1 cellular context compared by ENCODE assay signal in the genomic region with DNA sequence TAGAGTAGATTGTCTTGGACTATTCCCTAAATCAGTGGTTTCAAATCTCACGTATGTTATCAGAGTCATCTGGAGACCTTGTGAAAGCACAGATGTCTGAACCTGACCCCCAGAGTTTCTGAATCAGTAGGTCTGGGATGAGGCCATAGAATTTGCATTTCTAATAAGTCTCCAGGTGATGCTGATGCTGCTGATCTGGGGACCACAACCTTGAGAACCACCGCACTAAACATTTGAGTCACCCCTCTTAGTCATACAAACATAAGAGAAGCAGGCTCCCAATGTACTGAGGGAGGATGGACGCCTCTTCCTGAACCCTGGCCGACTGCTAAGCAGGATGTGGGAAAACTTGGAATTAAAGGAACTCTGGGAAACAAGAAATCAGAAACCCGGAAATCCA.
TF ChIP-seq lines count a peak whose summit lies in the region.

No MANE protein-coding gene starts in this region.

TF ChIP-seq in WTC11, 78 proteins besides CTCF, POLR2A, EP300 and RAD21 (continued from another document):
- TF ChIP-seq, protein P1, sequence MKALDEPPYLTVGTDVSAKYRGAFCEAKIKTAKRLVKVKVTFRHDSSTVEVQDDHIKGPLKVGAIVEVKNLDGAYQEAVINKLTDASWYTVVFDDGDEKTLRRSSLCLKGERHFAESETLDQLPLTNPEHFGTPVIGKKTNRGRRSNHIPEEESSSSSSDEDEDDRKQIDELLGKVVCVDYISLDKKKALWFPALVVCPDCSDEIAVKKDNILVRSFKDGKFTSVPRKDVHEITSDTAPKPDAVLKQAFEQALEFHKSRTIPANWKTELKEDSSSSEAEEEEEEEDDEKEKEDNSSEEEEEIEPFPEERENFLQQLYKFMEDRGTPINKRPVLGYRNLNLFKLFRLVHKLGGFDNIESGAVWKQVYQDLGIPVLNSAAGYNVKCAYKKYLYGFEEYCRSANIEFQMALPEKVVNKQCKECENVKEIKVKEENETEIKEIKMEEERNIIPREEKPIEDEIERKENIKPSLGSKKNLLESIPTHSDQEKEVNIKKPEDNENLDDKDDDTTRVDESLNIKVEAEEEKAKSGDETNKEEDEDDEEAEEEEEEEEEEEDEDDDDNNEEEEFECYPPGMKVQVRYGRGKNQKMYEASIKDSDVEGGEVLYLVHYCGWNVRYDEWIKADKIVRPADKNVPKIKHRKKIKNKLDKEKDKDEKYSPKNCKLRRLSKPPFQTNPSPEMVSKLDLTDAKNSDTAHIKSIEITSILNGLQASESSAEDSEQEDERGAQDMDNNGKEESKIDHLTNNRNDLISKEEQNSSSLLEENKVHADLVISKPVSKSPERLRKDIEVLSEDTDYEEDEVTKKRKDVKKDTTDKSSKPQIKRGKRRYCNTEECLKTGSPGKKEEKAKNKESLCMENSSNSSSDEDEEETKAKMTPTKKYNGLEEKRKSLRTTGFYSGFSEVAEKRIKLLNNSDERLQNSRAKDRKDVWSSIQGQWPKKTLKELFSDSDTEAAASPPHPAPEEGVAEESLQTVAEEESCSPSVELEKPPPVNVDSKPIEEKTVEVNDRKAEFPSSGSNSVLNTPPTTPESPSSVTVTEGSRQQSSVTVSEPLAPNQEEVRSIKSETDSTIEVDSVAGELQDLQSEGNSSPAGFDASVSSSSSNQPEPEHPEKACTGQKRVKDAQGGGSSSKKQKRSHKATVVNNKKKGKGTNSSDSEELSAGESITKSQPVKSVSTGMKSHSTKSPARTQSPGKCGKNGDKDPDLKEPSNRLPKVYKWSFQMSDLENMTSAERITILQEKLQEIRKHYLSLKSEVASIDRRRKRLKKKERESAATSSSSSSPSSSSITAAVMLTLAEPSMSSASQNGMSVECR (CRISPR knock-in tag; IDR thresholded peaks at IDR 0.05; ENCODE audit: borderline replicate concordance) = no peak
- TF ChIP-seq TP53 (CRISPR knock-in tag; IDR thresholded peaks at IDR 0.05) = no peak
- TF ChIP-seq ZNF416 (CRISPR knock-in tag; IDR thresholded peaks at IDR 0.05) = no peak
- TF ChIP-seq, protein P2, sequence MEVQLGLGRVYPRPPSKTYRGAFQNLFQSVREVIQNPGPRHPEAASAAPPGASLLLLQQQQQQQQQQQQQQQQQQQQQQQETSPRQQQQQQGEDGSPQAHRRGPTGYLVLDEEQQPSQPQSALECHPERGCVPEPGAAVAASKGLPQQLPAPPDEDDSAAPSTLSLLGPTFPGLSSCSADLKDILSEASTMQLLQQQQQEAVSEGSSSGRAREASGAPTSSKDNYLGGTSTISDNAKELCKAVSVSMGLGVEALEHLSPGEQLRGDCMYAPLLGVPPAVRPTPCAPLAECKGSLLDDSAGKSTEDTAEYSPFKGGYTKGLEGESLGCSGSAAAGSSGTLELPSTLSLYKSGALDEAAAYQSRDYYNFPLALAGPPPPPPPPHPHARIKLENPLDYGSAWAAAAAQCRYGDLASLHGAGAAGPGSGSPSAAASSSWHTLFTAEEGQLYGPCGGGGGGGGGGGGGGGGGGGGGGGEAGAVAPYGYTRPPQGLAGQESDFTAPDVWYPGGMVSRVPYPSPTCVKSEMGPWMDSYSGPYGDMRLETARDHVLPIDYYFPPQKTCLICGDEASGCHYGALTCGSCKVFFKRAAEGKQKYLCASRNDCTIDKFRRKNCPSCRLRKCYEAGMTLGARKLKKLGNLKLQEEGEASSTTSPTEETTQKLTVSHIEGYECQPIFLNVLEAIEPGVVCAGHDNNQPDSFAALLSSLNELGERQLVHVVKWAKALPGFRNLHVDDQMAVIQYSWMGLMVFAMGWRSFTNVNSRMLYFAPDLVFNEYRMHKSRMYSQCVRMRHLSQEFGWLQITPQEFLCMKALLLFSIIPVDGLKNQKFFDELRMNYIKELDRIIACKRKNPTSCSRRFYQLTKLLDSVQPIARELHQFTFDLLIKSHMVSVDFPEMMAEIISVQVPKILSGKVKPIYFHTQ (CRISPR knock-in tag; IDR thresholded peaks at IDR 0.05) = no peak
- TF ChIP-seq, protein P3, sequence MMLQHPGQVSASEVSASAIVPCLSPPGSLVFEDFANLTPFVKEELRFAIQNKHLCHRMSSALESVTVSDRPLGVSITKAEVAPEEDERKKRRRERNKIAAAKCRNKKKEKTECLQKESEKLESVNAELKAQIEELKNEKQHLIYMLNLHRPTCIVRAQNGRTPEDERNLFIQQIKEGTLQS (CRISPR knock-in tag; conservative IDR thresholded peaks at IDR 0.05) = no peak
- TF ChIP-seq, protein P4, sequence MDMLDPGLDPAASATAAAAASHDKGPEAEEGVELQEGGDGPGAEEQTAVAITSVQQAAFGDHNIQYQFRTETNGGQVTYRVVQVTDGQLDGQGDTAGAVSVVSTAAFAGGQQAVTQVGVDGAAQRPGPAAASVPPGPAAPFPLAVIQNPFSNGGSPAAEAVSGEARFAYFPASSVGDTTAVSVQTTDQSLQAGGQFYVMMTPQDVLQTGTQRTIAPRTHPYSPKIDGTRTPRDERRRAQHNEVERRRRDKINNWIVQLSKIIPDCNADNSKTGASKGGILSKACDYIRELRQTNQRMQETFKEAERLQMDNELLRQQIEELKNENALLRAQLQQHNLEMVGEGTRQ (CRISPR knock-in tag; IDR thresholded peaks at IDR 0.05) = no peak
- TF ChIP-seq, protein P5, sequence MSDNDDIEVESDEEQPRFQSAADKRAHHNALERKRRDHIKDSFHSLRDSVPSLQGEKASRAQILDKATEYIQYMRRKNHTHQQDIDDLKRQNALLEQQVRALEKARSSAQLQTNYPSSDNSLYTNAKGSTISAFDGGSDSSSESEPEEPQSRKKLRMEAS (CRISPR knock-in tag; IDR thresholded peaks at IDR 0.05) = no peak
- TF ChIP-seq ZNF423 (CRISPR knock-in tag; IDR thresholded peaks at IDR 0.05) = no peak
- no peak for TF ChIP-seq FOXP1 (CRISPR knock-in tag; IDR thresholded peaks at IDR 0.05; ENCODE audit: borderline replicate concordance)
- TF ChIP-seq ZNF121 (CRISPR knock-in tag; IDR thresholded peaks at IDR 0.05) = no peak
- TF ChIP-seq NFATC4 (CRISPR knock-in tag; IDR thresholded peaks at IDR 0.05) = no peak
- TF ChIP-seq, protein P6, sequence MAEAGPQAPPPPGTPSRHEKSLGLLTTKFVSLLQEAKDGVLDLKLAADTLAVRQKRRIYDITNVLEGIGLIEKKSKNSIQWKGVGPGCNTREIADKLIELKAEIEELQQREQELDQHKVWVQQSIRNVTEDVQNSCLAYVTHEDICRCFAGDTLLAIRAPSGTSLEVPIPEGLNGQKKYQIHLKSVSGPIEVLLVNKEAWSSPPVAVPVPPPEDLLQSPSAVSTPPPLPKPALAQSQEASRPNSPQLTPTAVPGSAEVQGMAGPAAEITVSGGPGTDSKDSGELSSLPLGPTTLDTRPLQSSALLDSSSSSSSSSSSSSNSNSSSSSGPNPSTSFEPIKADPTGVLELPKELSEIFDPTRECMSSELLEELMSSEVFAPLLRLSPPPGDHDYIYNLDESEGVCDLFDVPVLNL (CRISPR knock-in tag; IDR thresholded peaks at IDR 0.05; ENCODE audit: borderline replicate concordance, low read depth) = no peak
